1 cellular context compared by ENCODE assay signal in genomic region chr4:159420162-159421057, GRCh38.
TF ChIP-seq lines count a peak whose summit lies in the region.

No MANE protein-coding gene starts in this region.

TF ChIP-seq in HepG2, 621 proteins besides CTCF, POLR2A, EP300 and RAD21 (continued from another document and continues in another):
- TF ChIP-seq ZNF781 (CRISPR knock-in tag; IDR thresholded peaks at IDR 0.05; ENCODE audit: borderline replicate concordance, not compliant biosample characterization), result peak; percentile 76
- no peak for TF ChIP-seq CHD2 (IDR thresholded peaks at IDR 0.05; ENCODE audit: low read depth, low read length)
- TF ChIP-seq ZMAT3 (CRISPR knock-in tag; conservative IDR thresholded peaks at IDR 0.05), result no peak
- TF ChIP-seq TCF12 (IDR thresholded peaks at IDR 0.05), result no peak
- TF ChIP-seq TCF12 (CRISPR knock-in tag; IDR thresholded peaks at IDR 0.05), result no peak
- TF ChIP-seq ZNF619 (CRISPR knock-in tag; IDR thresholded peaks at IDR 0.05), result no peak
- TF ChIP-seq ZFP1 (CRISPR knock-in tag; IDR thresholded peaks at IDR 0.05), result peak; percentile 87
- TF ChIP-seq SAP130 (CRISPR knock-in tag; IDR thresholded peaks at IDR 0.05; ENCODE audit: low read depth), result peak; percentile 62
- peak; percentile 89 for TF ChIP-seq NFIC (IDR thresholded peaks at IDR 0.05; ENCODE audit: low read length)
- TF ChIP-seq RARA (CRISPR knock-in tag; IDR thresholded peaks at IDR 0.05), result peak; percentile 57
- no peak for TF ChIP-seq ZNF432 (CRISPR knock-in tag; IDR thresholded peaks at IDR 0.05; ENCODE audit: borderline replicate concordance)
- TF ChIP-seq AKAP8 (CRISPR knock-in tag; IDR thresholded peaks at IDR 0.05), result no peak
- TF ChIP-seq HOXD1 (CRISPR knock-in tag; IDR thresholded peaks at IDR 0.05), result peak; percentile 84; the same call in 1 of the 2 replicates
- TF ChIP-seq FOXO4 (CRISPR knock-in tag; conservative IDR thresholded peaks at IDR 0.05), result no peak
- TF ChIP-seq MIXL1 (CRISPR knock-in tag; IDR thresholded peaks at IDR 0.05), result peak; percentile 55; the same call in 1 of the 2 replicates
- TF ChIP-seq, protein P1, sequence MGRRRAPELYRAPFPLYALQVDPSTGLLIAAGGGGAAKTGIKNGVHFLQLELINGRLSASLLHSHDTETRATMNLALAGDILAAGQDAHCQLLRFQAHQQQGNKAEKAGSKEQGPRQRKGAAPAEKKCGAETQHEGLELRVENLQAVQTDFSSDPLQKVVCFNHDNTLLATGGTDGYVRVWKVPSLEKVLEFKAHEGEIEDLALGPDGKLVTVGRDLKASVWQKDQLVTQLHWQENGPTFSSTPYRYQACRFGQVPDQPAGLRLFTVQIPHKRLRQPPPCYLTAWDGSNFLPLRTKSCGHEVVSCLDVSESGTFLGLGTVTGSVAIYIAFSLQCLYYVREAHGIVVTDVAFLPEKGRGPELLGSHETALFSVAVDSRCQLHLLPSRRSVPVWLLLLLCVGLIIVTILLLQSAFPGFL (CRISPR knock-in tag; IDR thresholded peaks at IDR 0.05), result no peak
- TF ChIP-seq ZNF550 (CRISPR knock-in tag; IDR thresholded peaks at IDR 0.05; ENCODE audit: borderline replicate concordance), result no peak
- TF ChIP-seq ZNF205 (CRISPR knock-in tag; IDR thresholded peaks at IDR 0.05), result peak; percentile 71; the same call in 1 of the 2 replicates
- TF ChIP-seq ZNF142 (CRISPR knock-in tag; IDR thresholded peaks at IDR 0.05), result peak; percentile 48; the same call in 1 of the 2 replicates
- TF ChIP-seq ZC3H13 (CRISPR knock-in tag; IDR thresholded peaks at IDR 0.05), result no peak
- no peak for TF ChIP-seq ZSCAN20 (CRISPR knock-in tag; IDR thresholded peaks at IDR 0.05; ENCODE audit: borderline replicate concordance)
- TF ChIP-seq ZNF18 (CRISPR knock-in tag; IDR thresholded peaks at IDR 0.05; ENCODE audit: insufficient replicate concordance), result peak; percentile 91
- no peak for TF ChIP-seq RELA (CRISPR knock-in tag; IDR thresholded peaks at IDR 0.05)
- no peak for TF ChIP-seq IRF1 (CRISPR knock-in tag; IDR thresholded peaks at IDR 0.05; ENCODE audit: low read depth)
- peak; percentile 98 for TF ChIP-seq CEBPG (CRISPR knock-in tag; IDR thresholded peaks at IDR 0.05)
- peak; percentile 26; the same call in 1 of the 2 replicates for TF ChIP-seq KDM1A (CRISPR knock-in tag; IDR thresholded peaks at IDR 0.05)
- peak; percentile 81 for TF ChIP-seq TBX2 (CRISPR knock-in tag; IDR thresholded peaks at IDR 0.05; ENCODE audit: borderline replicate concordance)
- TF ChIP-seq ERF (CRISPR knock-in tag; IDR thresholded peaks at IDR 0.05), result peak; percentile 78
- no peak for TF ChIP-seq ZNF841 (CRISPR knock-in tag; IDR thresholded peaks at IDR 0.05; ENCODE audit: borderline replicate concordance)
- TF ChIP-seq, protein P2, sequence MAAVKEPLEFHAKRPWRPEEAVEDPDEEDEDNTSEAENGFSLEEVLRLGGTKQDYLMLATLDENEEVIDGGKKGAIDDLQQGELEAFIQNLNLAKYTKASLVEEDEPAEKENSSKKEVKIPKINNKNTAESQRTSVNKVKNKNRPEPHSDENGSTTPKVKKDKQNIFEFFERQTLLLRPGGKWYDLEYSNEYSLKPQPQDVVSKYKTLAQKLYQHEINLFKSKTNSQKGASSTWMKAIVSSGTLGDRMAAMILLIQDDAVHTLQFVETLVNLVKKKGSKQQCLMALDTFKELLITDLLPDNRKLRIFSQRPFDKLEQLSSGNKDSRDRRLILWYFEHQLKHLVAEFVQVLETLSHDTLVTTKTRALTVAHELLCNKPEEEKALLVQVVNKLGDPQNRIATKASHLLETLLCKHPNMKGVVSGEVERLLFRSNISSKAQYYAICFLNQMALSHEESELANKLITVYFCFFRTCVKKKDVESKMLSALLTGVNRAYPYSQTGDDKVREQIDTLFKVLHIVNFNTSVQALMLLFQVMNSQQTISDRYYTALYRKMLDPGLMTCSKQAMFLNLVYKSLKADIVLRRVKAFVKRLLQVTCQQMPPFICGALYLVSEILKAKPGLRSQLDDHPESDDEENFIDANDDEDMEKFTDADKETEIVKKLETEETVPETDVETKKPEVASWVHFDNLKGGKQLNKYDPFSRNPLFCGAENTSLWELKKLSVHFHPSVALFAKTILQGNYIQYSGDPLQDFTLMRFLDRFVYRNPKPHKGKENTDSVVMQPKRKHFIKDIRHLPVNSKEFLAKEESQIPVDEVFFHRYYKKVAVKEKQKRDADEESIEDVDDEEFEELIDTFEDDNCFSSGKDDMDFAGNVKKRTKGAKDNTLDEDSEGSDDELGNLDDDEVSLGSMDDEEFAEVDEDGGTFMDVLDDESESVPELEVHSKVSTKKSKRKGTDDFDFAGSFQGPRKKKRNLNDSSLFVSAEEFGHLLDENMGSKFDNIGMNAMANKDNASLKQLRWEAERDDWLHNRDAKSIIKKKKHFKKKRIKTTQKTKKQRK (IDR thresholded peaks at IDR 0.05; ENCODE audit: low read length), result no peak
- TF ChIP-seq POGZ (CRISPR knock-in tag; IDR thresholded peaks at IDR 0.05), result peak; percentile 90
- TF ChIP-seq ZNF251 (CRISPR knock-in tag; IDR thresholded peaks at IDR 0.05), result no peak
- TF ChIP-seq PHF8 (CRISPR knock-in tag; IDR thresholded peaks at IDR 0.05), result peak; percentile 26; the same call in 1 of the 2 replicates
- TF ChIP-seq TP53 (CRISPR knock-in tag; conservative IDR thresholded peaks at IDR 0.05), result peak; percentile 26; the same call in 1 of the 2 replicates
- TF ChIP-seq SALL1 (CRISPR knock-in tag; IDR thresholded peaks at IDR 0.05), result peak; percentile 83
- TF ChIP-seq, protein P3, sequence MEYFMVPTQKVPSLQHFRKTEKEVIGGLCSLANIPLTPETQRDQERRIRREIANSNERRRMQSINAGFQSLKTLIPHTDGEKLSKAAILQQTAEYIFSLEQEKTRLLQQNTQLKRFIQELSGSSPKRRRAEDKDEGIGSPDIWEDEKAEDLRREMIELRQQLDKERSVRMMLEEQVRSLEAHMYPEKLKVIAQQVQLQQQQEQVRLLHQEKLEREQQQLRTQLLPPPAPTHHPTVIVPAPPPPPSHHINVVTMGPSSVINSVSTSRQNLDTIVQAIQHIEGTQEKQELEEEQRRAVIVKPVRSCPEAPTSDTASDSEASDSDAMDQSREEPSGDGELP (IDR thresholded peaks at IDR 0.05; ENCODE audit: borderline replicate concordance, low read depth), result peak; percentile 97
- peak in 1 of 2 experiments; percentile 85; a peak in 2 of 4 replicates for TF ChIP-seq KLF16 (CRISPR knock-in tag; IDR thresholded peaks at IDR 0.05)
- no peak for TF ChIP-seq ZNF678 (CRISPR knock-in tag; IDR thresholded peaks at IDR 0.05)
- TF ChIP-seq PRDM4 (CRISPR knock-in tag; IDR thresholded peaks at IDR 0.05; ENCODE audit: borderline replicate concordance), result no peak
- TF ChIP-seq, protein P4, sequence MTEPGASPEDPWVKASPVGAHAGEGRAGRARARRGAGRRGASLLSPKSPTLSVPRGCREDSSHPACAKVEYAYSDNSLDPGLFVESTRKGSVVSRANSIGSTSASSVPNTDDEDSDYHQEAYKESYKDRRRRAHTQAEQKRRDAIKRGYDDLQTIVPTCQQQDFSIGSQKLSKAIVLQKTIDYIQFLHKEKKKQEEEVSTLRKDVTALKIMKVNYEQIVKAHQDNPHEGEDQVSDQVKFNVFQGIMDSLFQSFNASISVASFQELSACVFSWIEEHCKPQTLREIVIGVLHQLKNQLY (CRISPR knock-in tag; IDR thresholded peaks at IDR 0.05), result peak; percentile 66; the same call in 1 of the 2 replicates
- TF ChIP-seq, protein P5, sequence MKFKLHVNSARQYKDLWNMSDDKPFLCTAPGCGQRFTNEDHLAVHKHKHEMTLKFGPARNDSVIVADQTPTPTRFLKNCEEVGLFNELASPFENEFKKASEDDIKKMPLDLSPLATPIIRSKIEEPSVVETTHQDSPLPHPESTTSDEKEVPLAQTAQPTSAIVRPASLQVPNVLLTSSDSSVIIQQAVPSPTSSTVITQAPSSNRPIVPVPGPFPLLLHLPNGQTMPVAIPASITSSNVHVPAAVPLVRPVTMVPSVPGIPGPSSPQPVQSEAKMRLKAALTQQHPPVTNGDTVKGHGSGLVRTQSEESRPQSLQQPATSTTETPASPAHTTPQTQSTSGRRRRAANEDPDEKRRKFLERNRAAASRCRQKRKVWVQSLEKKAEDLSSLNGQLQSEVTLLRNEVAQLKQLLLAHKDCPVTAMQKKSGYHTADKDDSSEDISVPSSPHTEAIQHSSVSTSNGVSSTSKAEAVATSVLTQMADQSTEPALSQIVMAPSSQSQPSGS (CRISPR knock-in tag; IDR thresholded peaks at IDR 0.05), result peak; percentile 84; the same call in 1 of the 2 replicates
- TF ChIP-seq RBAK (CRISPR knock-in tag; IDR thresholded peaks at IDR 0.05), result peak; percentile 72
- no peak for TF ChIP-seq SRSF1 (optimal IDR thresholded peaks at IDR 0.05; ENCODE audit: low read depth, low read length)
- TF ChIP-seq ZNF468 (CRISPR knock-in tag; IDR thresholded peaks at IDR 0.05), result no peak
